Comparison of ENCODE assay signal across 14 cellular contexts in the genomic region with DNA sequence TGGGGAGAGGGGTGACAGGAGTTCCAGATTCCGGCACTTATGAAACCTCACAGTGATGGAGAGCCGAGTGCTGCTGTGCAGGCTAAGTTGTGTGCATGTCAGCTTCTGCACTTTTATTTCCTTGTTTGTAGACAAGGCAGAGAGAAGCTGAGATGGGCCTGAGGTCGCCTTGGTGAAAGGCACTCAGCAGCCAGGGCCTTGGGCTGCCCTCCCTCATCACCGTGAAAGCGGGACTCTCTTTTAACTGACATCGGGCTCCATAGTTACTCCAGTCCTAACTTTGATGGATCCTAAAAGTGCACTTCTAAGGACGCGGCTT. TPM values are rescaled to one million over a fixed set of nuclear protein-coding genes. Genes with fewer than 3 reads are reported as not detected.
A peak's percentile ranks its signal among the peaks of the same experiment; 100 is the strongest.
DNase-seq lines count a peak whose midpoint lies in the region; TF ChIP-seq lines count a peak whose summit lies in the region.
"Had no signal": no experiment of that assay in that cellular context is flagged by ENCODE, and none has a peak within 500 bp of the region (broad histone marks: within the 10 kb centered on the region; RNA-seq: fewer than 3 reads in every experiment).

No MANE protein-coding gene starts in this region.

- TF ChIP-seq CTCF in DOHH2 (IDR thresholded peaks at IDR 0.05; ENCODE audit: low read depth, low read length, poor library complexity, severe bottlenecking) (no peak), spleen (IDR thresholded peaks at IDR 0.05 in 8 of 11, conservative IDR thresholded peaks at IDR 0.05 in 3 of 11) (no peak)

- peaks cover 93% of the 10 kb centered on the region for H3K79me2 ChIP-seq in DOHH2 (ENCODE audit: control insufficient read depth, low read length)

- H3K9me3 Mint-ChIP-seq in IgD-negative memory B cell, result no peaks in the 10 kb centered on the region
- H3K9me3 Mint-ChIP-seq: CD14-positive monocyte, endodermal cell had no signal

- peaks cover 28% of the 10 kb centered on the region for H4K20me1 ChIP-seq in DOHH2 (ENCODE audit: control insufficient read depth, insufficient read depth, low read depth, low read length)

- no peak for DNase-seq in spleen
- no peak for DNase-seq in middle frontal gyrus (ENCODE audit: extremely low spot score, low spot score)
- DNase-seq in DMS53 (lab: John Stamatoyannopoulos, UW), result no peak
- DNase-seq in epidermal melanocyte (ENCODE audit: insufficient read length, low spot score), result no peak
- no peak for DNase-seq in AG20443 (ENCODE audit: low spot score)
- DNase-seq: endodermal cell, NCI-H446, posterior cingulate gyrus had no signal

- H3K9me3 ChIP-seq in DOHH2 (ENCODE audit: control insufficient read depth, insufficient read depth, low read length) (no peaks in the 10 kb centered on the region), spleen (no peaks in the 10 kb centered on the region)

- H3F3A ChIP-seq in DOHH2 (ENCODE audit: control insufficient read depth, insufficient read depth), result peaks cover 52% of the 10 kb centered on the region

- H3K27me3 ChIP-seq in DOHH2 (ENCODE audit: control insufficient read depth, low read length), result no peaks in the 10 kb centered on the region
- no peaks in the 10 kb centered on the region for H3K27me3 ChIP-seq in spleen (replicated peaks in 1 of 7)

- H3K36me3 Mint-ChIP-seq in IgD-negative memory B cell, result no peaks in the 10 kb centered on the region

- peak overlapping the region; percentile 87 for H3K4me3 ChIP-seq in DOHH2 (ENCODE audit: low read length)
- peak overlapping the region in 7 of 8 donors; percentile 10 to 66 (median 27) for H3K4me3 ChIP-seq in spleen

- peak overlapping the region; percentile 89 for H3K4me2 ChIP-seq in DOHH2 (ENCODE audit: low read length)

- peaks cover 97% of the 10 kb centered on the region for H3K4me1 ChIP-seq in DOHH2 (ENCODE audit: control insufficient read depth, low read length)
- peaks cover 91 to 100% (median 99%) of the 10 kb centered on the region in 6 donors for H3K4me1 ChIP-seq in spleen

- H3K36me3 ChIP-seq in DOHH2 (ENCODE audit: control insufficient read depth, low read length), result peaks cover 87% of the 10 kb centered on the region
- peaks cover 0 to 27% (median 0%) of the 10 kb centered on the region in 6 donors for H3K36me3 ChIP-seq in spleen

- peak overlapping the region; percentile 85 to 96 (median 90) for H3K4me3 Mint-ChIP-seq in IgD-negative memory B cell
- H3K4me3 Mint-ChIP-seq: CD14-positive monocyte, endodermal cell had no signal

- no peak for TF ChIP-seq POLR2A in spleen (IDR thresholded peaks at IDR 0.05)

- peak overlapping the region; percentile 100 for H3K27ac ChIP-seq in DOHH2 (ENCODE audit: low read depth, low read length)
- peak overlapping the region; percentile 92 for H3K27ac ChIP-seq in cingulate gyrus (ENCODE audit: low read depth, low read length)
- H3K27ac ChIP-seq in spleen, result peak overlapping the region in 7 of 8 donors; percentile 13 to 98 (median 96)

- no peaks in the 10 kb centered on the region for H3K9me2 ChIP-seq in DOHH2 (replicated peaks; ENCODE audit: control insufficient read depth, low read length)

- peaks cover 26 to 61% (median 58%) of the 10 kb centered on the region in 3 donors for H3K4me1 Mint-ChIP-seq in IgD-negative memory B cell

- intact Hi-C loops in spleen (cut with DNase I; ENCODE audit: low total_unique reads), result no loop called here

- 43 to 67% (median 49%) methylated on average over 8 of the region's 8 CpGs for WGBS in spleen, 5 donors

- H3K27me3 Mint-ChIP-seq in IgD-negative memory B cell, result no peaks in the 10 kb centered on the region

- H3K27ac Mint-ChIP-seq in IgD-negative memory B cell, result peak overlapping the region; percentile 89 to 97 (median 96)
- H3K27ac Mint-ChIP-seq: endodermal cell had no signal

RNA-seq across cellular contexts. Expression of a gene that starts 7.6 kb away (rescaled TPM):
- polyA plus RNA-seq in IgD-negative memory B cell (195 TPM), spleen (100 to 1,000 TPM; 191 to 368 (median 339) TPM)
- 100 to 1,000 TPM; 370 to 594 (median 472) TPM for total RNA-seq in spleen

RNA-seq across cellular contexts. Expression of a gene that starts 15.9 kb away (rescaled TPM):
- polyA plus RNA-seq in IgD-negative memory B cell (86.8 TPM), spleen (10 to 100 TPM; 42.5 to 94.4 (median 66.2) TPM)
- total RNA-seq in spleen, result 10 to 100 TPM; 28.7 to 58.1 (median 42.2) TPM

RNA-seq across cellular contexts. Expression of a gene that starts 59.6 kb away (rescaled TPM):
- polyA plus RNA-seq in IgD-negative memory B cell, result not detected
- total RNA-seq in spleen, result under 1 TPM in 3 of 7 donors, not detected in 4; 0.10 to 0.16 (median 0.15) TPM
- polyA plus RNA-seq in spleen, result under 1 TPM; 0.02 to 0.28 (median 0.19) TPM
- total RNA-seq: H1, lung microvascular endothelial cell had no signal
- polyA plus RNA-seq: CD14-positive monocyte had no signal
